In genomic region chr6:20534906-20535305, GRCh38 we compare ENCODE assay signal across 8 cellular contexts. TPM values are rescaled to one million over a fixed set of nuclear protein-coding genes. Genes with fewer than 3 reads are reported as not detected.
DNase-seq lines count a peak whose midpoint lies in the region; ATAC-seq and TF ChIP-seq lines count a peak whose summit lies in the region.

No MANE protein-coding gene starts in this region.

- peak; percentile 4 for ATAC-seq in GM21367 (IDR thresholded peaks at IDR 0.05; ENCODE audit: unreplicated experiment)
- ATAC-seq in body of pancreas = no peak
- peak; percentile 26 for ATAC-seq in memory B cell (ENCODE audit: low read depth)
- no peak for ATAC-seq in aorta (ENCODE audit: low FRiP score)

- no peaks in the 10 kb centered on the region for H3K9me3 ChIP-seq in BE2C
- no peaks in the 10 kb centered on the region for H3K9me3 ChIP-seq in body of pancreas
- no peaks in the 10 kb centered on the region for H3K9me3 ChIP-seq in aorta (ENCODE audit: control insufficient read depth, low read length)

- peak overlapping the region; percentile 98 for H3K27ac Mint-ChIP-seq in memory B cell

- H3K9me3 Mint-ChIP-seq in memory B cell = no peaks in the 10 kb centered on the region

- peaks cover 23% of the 10 kb centered on the region for H3K4me1 Mint-ChIP-seq in memory B cell

- intact Hi-C loops in body of pancreas (cut with DNase I) (no loop called here), aorta (cut with DNase I) (no loop called here), head of caudate nucleus (cut with DNase I) (no loop called here)

- peak overlapping the region; percentile 46 to 91 (median 78) for H3K27ac ChIP-seq in body of pancreas
- no peak overlapping the region for H3K27ac ChIP-seq in aorta (ENCODE audit: low read depth in 1 of 2, low read length in 2 of 2)

- H3K4me3 ChIP-seq in BE2C (ENCODE audit: low read depth, low read length) = peak overlapping the region; percentile 99
- peak overlapping the region; percentile 82 to 91 for H3K4me3 ChIP-seq in body of pancreas
- peak overlapping the region; percentile 92 to 100 for H3K4me3 ChIP-seq in aorta (ENCODE audit: low read length in 2 of 2)

- H3K36me3 Mint-ChIP-seq in memory B cell = peaks cover 10% of the 10 kb centered on the region

- H3K27me3 ChIP-seq in BE2C (no peaks in the 10 kb centered on the region), body of pancreas (no peaks in the 10 kb centered on the region), aorta (ENCODE audit: control insufficient read depth in 1 of 2, insufficient read depth in 2 of 2, low read length in 1 of 2) (no peaks in the 10 kb centered on the region)

- H3K4me1 ChIP-seq in BE2C = peaks cover 6% of the 10 kb centered on the region
- peaks cover 8% of the 10 kb centered on the region for H3K4me1 ChIP-seq in body of pancreas
- peaks cover 0 to 2% of the 10 kb centered on the region in 2 donors for H3K4me1 ChIP-seq in aorta (ENCODE audit: control insufficient read depth in 1 of 2, insufficient read depth in 2 of 2, low read length in 2 of 2)

- WGBS in body of pancreas, 2 donors = 2 to 3% methylated on average over 10 of the region's 10 CpGs
- WGBS in aorta, 2 donors = 2 to 4% methylated on average over 10 of the region's 10 CpGs

- H3K36me3 ChIP-seq in BE2C = no peaks in the 10 kb centered on the region; the same call in 1 of the 2 replicates
- no peaks in the 10 kb centered on the region for H3K36me3 ChIP-seq in body of pancreas (replicated peaks in 1 of 2; ENCODE audit: insufficient read depth in 1 of 2, low read depth in 2 of 2)
- H3K36me3 ChIP-seq in aorta (ENCODE audit: control insufficient read depth in 1 of 2, insufficient read depth in 2 of 2, low read length in 1 of 2) = no peaks in the 10 kb centered on the region

- H3K4me3 Mint-ChIP-seq in memory B cell = peak overlapping the region; percentile 97

- no peaks in the 10 kb centered on the region for H3K27me3 Mint-ChIP-seq in memory B cell

- DNase-seq in BE2C (no peak), NCI-H1105 treated with DMSO at 0.1 percent for 48 hours (lab: John Stamatoyannopoulos, UW) (peak; percentile 48), body of pancreas (no peak), memory B cell (ENCODE audit: low spot score in 2 of 2) (no peak), aorta (no peak), cerebellar nuclear complex (lab: John Stamatoyannopoulos, UW) (no peak), head of caudate nucleus (no peak)

- TF ChIP-seq POLR2A in body of pancreas (IDR thresholded peaks at IDR 0.05) = no peak

- TF ChIP-seq CTCF in BE2C (IDR thresholded peaks at IDR 0.05; ENCODE audit: low read depth, low read length) (no peak), body of pancreas (IDR thresholded peaks at IDR 0.05) (no peak)

RNA-seq across cellular contexts. Expression of gene CDKAL1, which starts 0.6 kb away (rescaled TPM):
- 78.3 TPM for polyA plus RNA-seq in BE2C (2012; ENCODE audit: insufficient read depth, insufficient read length, low read depth)
- 10 to 100 TPM; 16.3 to 18.1 TPM for total RNA-seq in body of pancreas
- total RNA-seq in aorta = 10 to 100 TPM; 15.3 to 21.7 TPM
- 1 to 10 TPM; 3.0 to 3.4 TPM for polyA plus RNA-seq in aorta

Comparison
In these comparisons a context has a peak if more than half of its experiments do, and no peak if none do; other contexts are left out.
1. ATAC-seq: peak in GM21367 (single experiment) and memory B cell (single experiment); none in body of pancreas (single experiment) and aorta (single experiment).
2. H3K27ac ChIP-seq: peak in body of pancreas (4 of 4); none in aorta (0 of 2).
3. Peak in every context shown above with its lines, with median percentiles within 50 percentile points of each other: H3K4me3 ChIP-seq.